ENCODE assay signal across 8 cellular contexts in genomic region chr12:50314629-50315312, GRCh38. TPM values are rescaled to one million over a fixed set of nuclear protein-coding genes. Genes with fewer than 3 reads are reported as not detected.
DNase-seq lines count a peak whose midpoint lies in the region; ATAC-seq and TF ChIP-seq lines count a peak whose summit lies in the region.

No MANE protein-coding gene starts in this region.

- no peaks in the 10 kb centered on the region for H3K27me3 Mint-ChIP-seq in T-helper 17 cell

- H3K4me3 Mint-ChIP-seq in T-helper 17 cell: no peak overlapping the region

- H3K4me2 ChIP-seq in mesendoderm (ENCODE audit: low read length): no peak overlapping the region

- intact Hi-C loops in heart right ventricle (cut with DNase I): loop anchor here (5.0 to 10.0 kb wide), 7 partner anchors 92 to 240 kb away; partner anchors contain the start of gene SMARCD1 (in 2 of the 10)
- intact Hi-C loops in left cardiac atrium (cut with DNase I): loop anchor here (10.0 kb wide), 3 partner anchors 90 to 240 kb away; no protein-coding TSS in a partner anchor

- H4K5ac ChIP-seq in mesendoderm (ENCODE audit: low read length): no peak overlapping the region

- H3K4me1 ChIP-seq in heart right ventricle: no peaks in the 10 kb centered on the region
- H3K4me1 ChIP-seq in mesendoderm (ENCODE audit: control insufficient read depth, low read depth, low read length): no peaks in the 10 kb centered on the region

- no peaks in the 10 kb centered on the region for H3K79me2 ChIP-seq in mesendoderm (ENCODE audit: control insufficient read depth, insufficient read depth, low read length)

- H2AK5ac ChIP-seq in mesendoderm (ENCODE audit: low read length): no peak overlapping the region

- H3K4me3 ChIP-seq in heart right ventricle (no peak overlapping the region), mesendoderm (ENCODE audit: low read length) (no peak overlapping the region)

- WGBS in heart right ventricle, 2 donors: 71 to 77% methylated on average over 7 of the region's 7 CpGs
- WGBS in mesendoderm (ENCODE audit: extremely low coverage, insufficient coverage, low lambda C conversion rate): no CpG with 5 or more reads among the region's 7 CpGs

- ATAC-seq in heart right ventricle: no peak
- ATAC-seq in left cardiac atrium: no peak
- ATAC-seq in HG03439 (IDR thresholded peaks at IDR 0.05; ENCODE audit: unreplicated experiment): no peak
- no peak for ATAC-seq in T-helper 17 cell
- no peak for ATAC-seq in GM18909 (IDR thresholded peaks at IDR 0.05; ENCODE audit: poor library complexity, unreplicated experiment)

- DNase-seq in heart right ventricle: no peak
- no peak for DNase-seq in left cardiac atrium
- peak; percentile 16 for DNase-seq in NCI-H2227 treated with DMSO at 0.1 percent for 48 hours (lab: John Stamatoyannopoulos, UW)
- peak; percentile 69 for DNase-seq in cerebellar cortex (ENCODE audit: low spot score)
- DNase-seq in mesendoderm: peak; percentile 63
- DNase-seq in T-helper 17 cell: no peak

- peak in 8 of 9 donors; percentile 35 to 72 (median 68) for TF ChIP-seq CTCF in heart right ventricle (IDR thresholded peaks at IDR 0.05)

- H3K9ac ChIP-seq in mesendoderm (ENCODE audit: low read length): no peak overlapping the region

- H4K8ac ChIP-seq in mesendoderm (ENCODE audit: low read depth, low read length): peak overlapping the region; percentile 28

- H3K27me3 ChIP-seq in heart right ventricle: no peaks in the 10 kb centered on the region
- no peaks in the 10 kb centered on the region for H3K27me3 ChIP-seq in mesendoderm (ENCODE audit: insufficient read depth, low read length, poor library complexity)

- H3K4me1 Mint-ChIP-seq in T-helper 17 cell: no peaks in the 10 kb centered on the region

- no peak overlapping the region for H3K27ac ChIP-seq in heart right ventricle
- H3K27ac ChIP-seq in mesendoderm (ENCODE audit: low read depth, low read length): no peak overlapping the region

- no peak overlapping the region for H3K56ac ChIP-seq in mesendoderm (ENCODE audit: low read length)

- H2BK5ac ChIP-seq in mesendoderm (ENCODE audit: low read length): no peak overlapping the region

- H3K36me3 ChIP-seq in heart right ventricle: no peaks in the 10 kb centered on the region
- H3K36me3 ChIP-seq in mesendoderm (ENCODE audit: control insufficient read depth, insufficient read depth, low read length): no peaks in the 10 kb centered on the region

- no peak overlapping the region for H3K23ac ChIP-seq in mesendoderm (ENCODE audit: low read length)

- H3K9me3 ChIP-seq in heart right ventricle (no peaks in the 10 kb centered on the region), T-helper 17 cell (ENCODE audit: control insufficient read depth, low read length, poor library complexity, severe bottlenecking) (no peaks in the 10 kb centered on the region)

- H3K4ac ChIP-seq in mesendoderm (ENCODE audit: low read depth, low read length): no peak overlapping the region

- no peak overlapping the region for H2BK120ac ChIP-seq in mesendoderm (ENCODE audit: low read depth, low read length)

- H3K27ac Mint-ChIP-seq in T-helper 17 cell: no peak overlapping the region

- H2BK15ac ChIP-seq in mesendoderm (replicated peaks; ENCODE audit: low read depth): no peak overlapping the region

- no peaks in the 10 kb centered on the region for H3K79me1 ChIP-seq in mesendoderm (ENCODE audit: low read length)

- H3K36me3 Mint-ChIP-seq in T-helper 17 cell (ENCODE audit: low read depth): no peaks in the 10 kb centered on the region

- no peak overlapping the region for H3K18ac ChIP-seq in mesendoderm (ENCODE audit: low read length)

RNA-seq across cellular contexts. Expression of gene LIMA1, which starts 31.5 kb away (rescaled TPM):
- total RNA-seq in heart right ventricle (10 to 100 TPM; 13.8 to 26.0 (median 16.2) TPM), left cardiac atrium (10 to 100 TPM; 30.6 to 37.7 TPM), T-helper 17 cell (10 to 100 TPM; 10.2 to 11.6 TPM)
- 10 to 100 TPM; 10.6 to 34.4 TPM for polyA plus RNA-seq in heart right ventricle
- polyA plus RNA-seq in mesendoderm (2013, experiment 1 of 2): 94.9 TPM
- 93.3 TPM for polyA plus RNA-seq in mesendoderm (2013, experiment 2 of 2)

Comparison
In these comparisons a context has a peak if more than half of its experiments do, and no peak if none do; other contexts are left out.
1. DNase-seq: peak in NCI-H2227 treated with DMSO at 0.1 percent for 48 hours (single experiment), cerebellar cortex (single experiment) and mesendoderm (single experiment); none in heart right ventricle (0 of 2), left cardiac atrium (single experiment) and T-helper 17 cell (0 of 3).